ENCODE assay signal across 10 cellular contexts in the genomic region with DNA sequence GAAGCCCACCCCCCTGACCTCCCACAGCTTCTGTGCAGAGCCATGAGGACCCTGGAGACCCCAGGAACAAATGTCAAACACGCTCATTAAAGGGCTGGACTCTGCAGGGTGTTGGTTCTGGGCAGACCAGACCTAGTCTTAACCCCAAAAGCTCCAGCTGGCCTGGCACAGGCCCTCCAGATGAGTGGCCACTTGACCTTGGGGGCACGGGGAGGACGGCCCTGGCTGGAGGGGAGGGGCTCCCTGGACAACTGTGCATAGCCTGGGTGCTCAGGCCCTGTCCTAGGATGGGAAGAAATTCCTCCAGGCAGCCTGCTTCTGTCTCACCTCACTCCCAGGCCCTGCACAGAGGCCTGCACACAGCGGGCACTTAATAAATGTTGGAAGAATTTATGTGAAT.
"Had no signal": no experiment of that assay in that cellular context is flagged by ENCODE, and none has a peak within 500 bp of the region (broad histone marks: within the 10 kb centered on the region; RNA-seq: fewer than 3 reads in every experiment).

No MANE protein-coding gene starts in this region.

- FAIRE-seq: H54 had no signal

- H3K9ac ChIP-seq: GM23248 had no signal

- H3K4me2 ChIP-seq: GM23338 had no signal

- H3K36me3 ChIP-seq: HAP-1 had no signal

- ATAC-seq: GM23338, HCT116 had no signal

- H3K4me3 ChIP-seq: GM23248, GM23338, HAP-1 had no signal

- H3K27ac ChIP-seq: GM23248 had no signal

- H3K4me1 ChIP-seq: HAP-1 had no signal

- H2AFZ ChIP-seq: GM23248, GM23338 had no signal

- DNase-seq: GM23248, GOT3, H7, H9, HCEC 1CT, HFFc6 had no signal

- H3K9me3 ChIP-seq: HAP-1 had no signal
